Comparison of ENCODE assay signal across 11 cellular contexts in genomic region chr6:44011350-44011925, GRCh38.
DNase-seq lines count a peak whose midpoint lies in the region; ATAC-seq and TF ChIP-seq lines count a peak whose summit lies in the region.
"Had no signal": no experiment of that assay in that cellular context is flagged by ENCODE, and none has a peak within 500 bp of the region (broad histone marks: within the 10 kb centered on the region; RNA-seq: fewer than 3 reads in every experiment).

No MANE protein-coding gene starts in this region.

- H3K36me3 ChIP-seq in left ventricle myocardium inferior (no peaks in the 10 kb centered on the region), spleen (no peaks in the 10 kb centered on the region)
- H3K36me3 ChIP-seq: SJCRH30 had no signal

- H3K4me1 ChIP-seq in left ventricle myocardium inferior = peaks cover 28% of the 10 kb centered on the region
- peaks cover 0 to 12% (median 0%) of the 10 kb centered on the region in 6 donors for H3K4me1 ChIP-seq in spleen
- H3K4me1 ChIP-seq: SJCRH30 had no signal

- no peak for ATAC-seq in left cardiac atrium
- no peak for ATAC-seq in HG03159 (IDR thresholded peaks at IDR 0.05; ENCODE audit: unreplicated experiment)

- peaks cover 3% of the 10 kb centered on the region for H3K27me3 ChIP-seq in left ventricle myocardium inferior (ENCODE audit: low read depth)
- peaks cover 0 to 21% (median 0%) of the 10 kb centered on the region in 7 donors for H3K27me3 ChIP-seq in spleen (replicated peaks in 1 of 7)
- H3K27me3 ChIP-seq: SJCRH30 had no signal

- H3K27ac ChIP-seq in left ventricle myocardium inferior (replicated peaks) = peak overlapping the region; percentile 92
- peak overlapping the region; percentile 49 for H3K27ac ChIP-seq in RWPE1
- no peak overlapping the region for H3K27ac ChIP-seq in spleen
- H3K27ac ChIP-seq: SJCRH30 had no signal

- DNase-seq in left ventricle myocardium inferior = no peak
- no peak for DNase-seq in left cardiac atrium
- no peak for DNase-seq in RWPE1 (ENCODE audit: low spot score)
- peak; percentile 48 for DNase-seq in fibroblast of the aortic adventitia (ENCODE audit: low read depth)
- no peak for DNase-seq in GM20000 (ENCODE audit: low spot score)
- no peak for DNase-seq in anterior cingulate cortex (lab: John Stamatoyannopoulos, UW)
- DNase-seq in spleen = no peak
- DNase-seq: effector memory CD4-positive, alpha-beta T cell; occipital lobe had no signal

- CTCF ChIA-PET in RWPE1 (lab: Yijun Ruan, JAX) = interaction anchor here (0.7 to 1.6 kb wide), 5 partner anchors 20 to 68 kb away, joined by 3 to 5 read pairs (median 3); no protein-coding TSS in a partner anchor

- H3K9me3 ChIP-seq in left ventricle myocardium inferior (replicated peaks) (no peaks in the 10 kb centered on the region), spleen (no peaks in the 10 kb centered on the region)
- H3K9me3 ChIP-seq: SJCRH30 had no signal

- no peak for TF ChIP-seq POLR2A in spleen (IDR thresholded peaks at IDR 0.05)

- 77 to 87% (median 83%) methylated on average over 2 of the region's 2 CpGs for WGBS in spleen, 5 donors

- H3K4me3 ChIP-seq in left ventricle myocardium inferior = no peak overlapping the region
- H3K4me3 ChIP-seq in fibroblast of the aortic adventitia (ENCODE audit: low read depth, low read length) = no peak overlapping the region
- no peak overlapping the region for H3K4me3 ChIP-seq in spleen
- H3K4me3 ChIP-seq: SJCRH30 had no signal

- intact Hi-C loops in left ventricle myocardium inferior (cut with micrococcal nuclease) (no loop called here), left cardiac atrium (cut with DNase I) (loop anchor here in 1 of 2 donors (5.0 kb wide), 1 partner anchor 46 kb away; no protein-coding TSS in a partner anchor), spleen (cut with DNase I; ENCODE audit: low total_unique reads) (no loop called here)

- no peak for TF ChIP-seq CTCF in left ventricle myocardium inferior (IDR thresholded peaks at IDR 0.05; ENCODE audit: borderline replicate concordance)
- TF ChIP-seq CTCF in RWPE1 (conservative IDR thresholded peaks at IDR 0.05; ENCODE audit: low read depth) = no peak
- TF ChIP-seq CTCF in fibroblast of the aortic adventitia (IDR thresholded peaks at IDR 0.05; ENCODE audit: insufficient read depth, low read length) = no peak
- TF ChIP-seq CTCF in GM20000 (IDR thresholded peaks at IDR 0.05; ENCODE audit: extremely low read depth, missing control alignments) = no peak
- no peak for TF ChIP-seq CTCF in spleen (IDR thresholded peaks at IDR 0.05 in 8 of 11, conservative IDR thresholded peaks at IDR 0.05 in 3 of 11)

- POLR2A ChIA-PET in RWPE1 (lab: Yijun Ruan, JAX; ENCODE audit: low non-redundant PET) = no interaction called here

Comparison
In these comparisons a context has a peak if more than half of its experiments do, and no peak if none do; other contexts are left out.
1. H3K27ac ChIP-seq: peak in left ventricle myocardium inferior (single experiment) and RWPE1 (single experiment); none in spleen (0 of 8).